Comparison of ENCODE assay signal across 9 cellular contexts in the genomic region with DNA sequence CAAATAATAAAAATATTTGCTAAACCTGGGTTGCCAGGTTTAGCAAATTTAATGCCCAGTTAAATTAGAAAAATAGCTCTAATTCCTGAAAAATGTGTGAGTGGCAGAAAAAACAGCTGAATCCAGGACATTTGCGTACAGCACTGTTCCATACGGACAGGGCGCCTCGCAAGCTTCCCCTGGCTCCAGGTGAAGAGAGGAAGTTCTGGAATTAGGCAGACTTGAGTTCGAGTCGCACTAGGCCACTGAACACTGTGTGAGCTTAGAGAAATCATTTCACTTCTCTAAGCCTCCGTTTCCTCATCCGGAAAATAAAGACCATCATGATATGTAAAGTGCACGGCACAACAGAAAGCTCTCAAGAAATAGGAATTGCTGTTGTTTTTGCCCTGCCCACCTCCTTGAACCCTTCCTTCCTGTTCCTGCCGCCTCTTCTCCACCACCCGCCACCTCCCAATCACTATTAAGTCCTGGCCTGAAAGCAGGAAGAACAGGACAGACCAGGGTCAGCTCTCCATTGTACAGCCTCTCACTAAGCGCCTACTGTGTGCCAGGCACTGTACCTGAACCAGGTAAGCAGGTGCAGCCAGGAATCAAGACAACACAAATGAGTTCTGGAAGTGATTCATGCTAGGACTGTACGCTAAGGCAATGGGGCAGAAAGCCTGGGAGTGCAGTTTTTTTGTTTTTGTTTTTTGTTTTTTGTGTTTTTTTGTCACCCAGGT. TPM values are rescaled to one million over a fixed set of nuclear protein-coding genes. Genes with fewer than 3 reads are reported as not detected.
DNase-seq lines count a peak whose midpoint lies in the region; ATAC-seq and TF ChIP-seq lines count a peak whose summit lies in the region.
"Had no signal": no experiment of that assay in that cellular context is flagged by ENCODE, and none has a peak within 500 bp of the region (broad histone marks: within the 10 kb centered on the region; RNA-seq: fewer than 3 reads in every experiment).

No MANE protein-coding gene starts in this region.

- H3K27me3 ChIP-seq in CD8-positive, alpha-beta T cell (ENCODE audit: insufficient read depth, low read length), result no peaks in the 10 kb centered on the region
- peaks cover 7% of the 10 kb centered on the region for H3K27me3 ChIP-seq in NT2/D1 (ENCODE audit: insufficient read depth, insufficient read length)
- H3K27me3 ChIP-seq in endodermal cell (ENCODE audit: control insufficient read depth, insufficient read depth, low read length, poor library complexity, severe bottlenecking), result no peaks in the 10 kb centered on the region

- WGBS in endodermal cell (ENCODE audit: insufficient coverage in 1 of 2, insufficient read length in 1 of 2), 2 experiments, result 84 to 86% methylated on average over 10 to 13 of the region's 13 CpGs

- POLR2A ChIA-PET in CD8-positive, alpha-beta T cell (lab: Charles Lee), result interaction anchor here (0.7 kb wide), 1 partner anchor 75 kb away, joined by 3 read pairs; no protein-coding TSS in a partner anchor

- ATAC-seq in CD8-positive, alpha-beta T cell, result no peak
- ATAC-seq in GM21737 (IDR thresholded peaks at IDR 0.05; ENCODE audit: unreplicated experiment) (no peak), GM21360 (IDR thresholded peaks at IDR 0.05; ENCODE audit: unreplicated experiment) (no peak)

- no peak overlapping the region for H3K27ac ChIP-seq in CD8-positive, alpha-beta T cell (ENCODE audit: low read depth, low read length)
- H3K27ac ChIP-seq in endodermal cell (ENCODE audit: low read depth, low read length), result no peak overlapping the region
- H3K27ac ChIP-seq: neutrophil had no signal

- H3K36me3 ChIP-seq in CD8-positive, alpha-beta T cell (ENCODE audit: insufficient read depth, low read length), result no peaks in the 10 kb centered on the region
- peaks cover 16% of the 10 kb centered on the region for H3K36me3 ChIP-seq in NT2/D1 (ENCODE audit: insufficient read depth, insufficient read length, low read length)
- H3K36me3 ChIP-seq in endodermal cell (ENCODE audit: control insufficient read depth, insufficient read depth, low read length), result peaks cover 12% of the 10 kb centered on the region
- H3K36me3 ChIP-seq: neutrophil had no signal

- H3K27me3 Mint-ChIP-seq in CD8-positive, alpha-beta T cell (ENCODE audit: low read depth), result peaks cover 5% of the 10 kb centered on the region
- peaks cover 5% of the 10 kb centered on the region for H3K27me3 Mint-ChIP-seq in endodermal cell (ENCODE audit: insufficient read depth)
- no peaks in the 10 kb centered on the region for H3K27me3 Mint-ChIP-seq in osteocyte (ENCODE audit: unreplicated experiment)

- no peaks in the 10 kb centered on the region for H3K36me3 Mint-ChIP-seq in CD8-positive, alpha-beta T cell
- H3K36me3 Mint-ChIP-seq in endodermal cell (ENCODE audit: low read depth), result peaks cover 20% of the 10 kb centered on the region
- peaks cover 6% of the 10 kb centered on the region for H3K36me3 Mint-ChIP-seq in osteocyte (ENCODE audit: unreplicated experiment)

- no peak for TF ChIP-seq CTCF in CD8-positive, alpha-beta T cell (IDR thresholded peaks at IDR 0.05)
- TF ChIP-seq CTCF in endodermal cell (conservative IDR thresholded peaks at IDR 0.05) (no peak), osteocyte (IDR thresholded peaks at IDR 0.05) (no peak), GM13976 (IDR thresholded peaks at IDR 0.05; ENCODE audit: borderline replicate concordance, control extremely low read depth, extremely low read depth, insufficient read depth, missing control alignments) (no peak)

- intact Hi-C loops in CD8-positive, alpha-beta T cell (cut with DNase I, micrococcal nuclease), result loop anchor here in 1 of 2 experiments (1.0 to 5.0 kb wide), 2 partner anchors 36 to 473 kb away; partner anchors contain the start of genes MAPKAPK5 and SH2B3

- peaks cover 23% of the 10 kb centered on the region for H3K4me1 Mint-ChIP-seq in CD8-positive, alpha-beta T cell (ENCODE audit: low read depth)
- H3K4me1 Mint-ChIP-seq in endodermal cell (peaks cover 7% of the 10 kb centered on the region), osteocyte (ENCODE audit: unreplicated experiment) (peaks cover 22% of the 10 kb centered on the region)

- no peaks in the 10 kb centered on the region for H3K9me3 Mint-ChIP-seq in CD8-positive, alpha-beta T cell
- peaks cover 12% of the 10 kb centered on the region for H3K9me3 Mint-ChIP-seq in endodermal cell
- no peaks in the 10 kb centered on the region for H3K9me3 Mint-ChIP-seq in osteocyte (ENCODE audit: unreplicated experiment)

- peak overlapping the region; percentile 64 for H3K4me3 ChIP-seq in CD8-positive, alpha-beta T cell (ENCODE audit: low read depth, low read length)
- H3K4me3 ChIP-seq in NT2/D1 (ENCODE audit: insufficient read length, low read depth), result peak overlapping the region; percentile 90
- H3K4me3 ChIP-seq in endodermal cell (ENCODE audit: low read length), result peak overlapping the region; percentile 91

- peak overlapping the region; percentile 87 for H3K4me3 Mint-ChIP-seq in CD8-positive, alpha-beta T cell
- H3K4me3 Mint-ChIP-seq in endodermal cell (peak overlapping the region; percentile 73), osteocyte (ENCODE audit: unreplicated experiment) (peak overlapping the region; percentile 81)

- peaks cover 20% of the 10 kb centered on the region for H3K4me1 ChIP-seq in CD8-positive, alpha-beta T cell (ENCODE audit: insufficient read depth, low read length)
- peaks cover 5% of the 10 kb centered on the region for H3K4me1 ChIP-seq in NT2/D1 (ENCODE audit: insufficient read depth, insufficient read length)
- H3K4me1 ChIP-seq in endodermal cell (ENCODE audit: control insufficient read depth, insufficient read depth, low read length), result no peaks in the 10 kb centered on the region

- DNase-seq in CD8-positive, alpha-beta T cell, result no peak
- DNase-seq in NT2/D1 (ENCODE audit: low read depth, low spot score) (no peak), endodermal cell (no peak), osteocyte (ENCODE audit: extremely low spot score, unreplicated experiment) (no peak), H4 (ENCODE audit: low spot score) (no peak), GM13976 (ENCODE audit: low spot score) (no peak)

- H3K27ac Mint-ChIP-seq in CD8-positive, alpha-beta T cell, result no peak overlapping the region
- H3K27ac Mint-ChIP-seq in endodermal cell, result no peak overlapping the region
- H3K27ac Mint-ChIP-seq in osteocyte (ENCODE audit: unreplicated experiment), result no peak overlapping the region

- H3K9ac ChIP-seq in NT2/D1 (ENCODE audit: insufficient read length, low read depth), result peak overlapping the region; percentile 76
- H3K9ac ChIP-seq in endodermal cell (ENCODE audit: extremely low read depth, low read length, poor library complexity, severe bottlenecking), result peak overlapping the region; percentile 74

- CTCF ChIA-PET in CD8-positive, alpha-beta T cell (lab: Charles Lee), result interaction anchor here (1.8 kb wide), 1 partner anchor 27 kb away, joined by 9 read pairs; no protein-coding TSS in a partner anchor

- H3K9me3 ChIP-seq in CD8-positive, alpha-beta T cell (ENCODE audit: low read length), result no peaks in the 10 kb centered on the region
- no peaks in the 10 kb centered on the region for H3K9me3 ChIP-seq in NT2/D1 (ENCODE audit: insufficient read depth, low read length)
- no peaks in the 10 kb centered on the region for H3K9me3 ChIP-seq in endodermal cell (ENCODE audit: control insufficient read depth, low read length)
- H3K9me3 ChIP-seq: neutrophil had no signal

- in situ Hi-C loops in GM13976 (cut with MboI; ENCODE audit: low sequenced_read_pairs, unreplicated experiment), result no loop called here

RNA-seq across cellular contexts. Expression of gene PHETA1, which starts 0.8 kb away (rescaled TPM):
- under 1 TPM; 0.79 to 0.83 TPM for total RNA-seq in CD8-positive, alpha-beta T cell
- total RNA-seq in endodermal cell, result 10 to 100 TPM; 15.0 to 19.2 TPM
- 11.7 TPM for polyA plus RNA-seq in endodermal cell (2013, experiment 1 of 2)
- polyA plus RNA-seq in endodermal cell (2013, experiment 2 of 2), result 11.6 TPM
- total RNA-seq in osteocyte, result 13.6 and 14.6 TPM in 2 replicates
- 2.1 and 3.5 TPM in 2 replicates for total RNA-seq in H4 (2014; rRNA removed; shearing (Covaris generic))

RNA-seq across cellular contexts. Expression of gene SH2B3, which starts 36.1 kb away (rescaled TPM):
- 10 to 100 TPM; 48.7 to 48.8 TPM for total RNA-seq in CD8-positive, alpha-beta T cell
- total RNA-seq in endodermal cell (1 to 10 TPM; 6.8 to 6.9 TPM), osteocyte (36.4 and 37.4 TPM in 2 replicates)
- polyA plus RNA-seq in endodermal cell (2013, experiment 1 of 2), result 6.2 TPM
- polyA plus RNA-seq in endodermal cell (2013, experiment 2 of 2), result 5.0 TPM
- 11.5 and 12.1 TPM in 2 replicates for total RNA-seq in H4 (2014; rRNA removed; shearing (Covaris generic))
